ENCODE assay signal across 3 cellular contexts in the genomic region with DNA sequence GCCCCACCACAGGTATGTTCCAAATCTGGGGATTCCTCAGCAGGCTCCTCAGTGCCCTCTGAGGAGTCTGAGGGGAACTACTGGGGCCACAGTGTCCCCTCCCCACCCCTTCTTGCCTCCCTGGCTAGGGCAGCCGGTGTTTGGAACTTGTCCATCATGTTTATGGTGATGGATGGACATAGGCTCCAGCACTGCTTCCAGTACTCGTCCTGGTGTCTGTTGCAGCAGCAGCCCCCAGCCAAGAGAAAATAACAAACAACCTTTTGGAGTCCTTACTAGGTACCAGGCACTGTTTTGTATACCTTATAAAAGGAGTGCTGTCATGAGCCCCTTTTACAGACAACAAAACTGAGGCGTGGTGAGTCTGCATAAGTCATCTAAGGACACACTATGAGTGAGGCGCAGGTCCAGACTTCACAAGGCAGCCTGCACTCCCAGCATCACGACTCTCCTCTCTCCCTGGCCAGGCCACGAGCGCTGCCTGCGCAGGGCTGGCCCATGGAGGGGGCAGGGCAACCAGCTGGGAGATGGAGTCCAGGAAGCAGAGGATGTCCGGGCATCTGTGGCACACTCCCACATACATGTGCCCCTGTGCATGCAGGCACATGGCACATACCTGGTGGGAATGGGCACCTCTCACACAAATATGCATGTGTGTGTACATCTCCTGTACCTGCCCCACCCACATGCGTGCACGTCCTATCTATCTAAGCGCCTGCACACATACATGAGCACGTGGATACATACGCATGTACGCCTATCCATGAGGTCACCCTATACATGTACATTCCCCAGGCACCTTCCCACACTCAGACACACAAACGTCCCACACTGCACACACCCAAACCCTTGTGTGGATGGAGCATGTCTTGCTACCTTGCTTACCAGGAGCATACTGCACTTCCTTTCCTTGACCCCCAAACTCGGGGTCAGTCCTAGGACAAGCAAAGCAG.
TF ChIP-seq lines count a peak whose summit lies in the region.

No MANE protein-coding gene starts in this region.

TF ChIP-seq in HEK293, 187 proteins besides CTCF, POLR2A, EP300 and RAD21 (continues in another document):
- TF ChIP-seq ZNF10 (tag by site-specific recombination; IDR thresholded peaks at IDR 0.05) (0 out of 2 replicates have a peak, but pooled peaks have one; percentile 51), ZFHX2 (tag by site-specific recombination; conservative IDR thresholded peaks at IDR 0.05) (peak; percentile 88), ZNF248 (tag by site-specific recombination; IDR thresholded peaks at IDR 0.05) (no peak), EGR2 (tag by site-specific recombination; IDR thresholded peaks at IDR 0.05; ENCODE audit: low read depth) (peak; percentile 65; the same call in 1 of the 2 replicates), ZNF223 (tag by site-specific recombination; IDR thresholded peaks at IDR 0.05) (0 out of 2 replicates have a peak, but pooled peaks have one; percentile 21)
- TF ChIP-seq, protein P1, sequence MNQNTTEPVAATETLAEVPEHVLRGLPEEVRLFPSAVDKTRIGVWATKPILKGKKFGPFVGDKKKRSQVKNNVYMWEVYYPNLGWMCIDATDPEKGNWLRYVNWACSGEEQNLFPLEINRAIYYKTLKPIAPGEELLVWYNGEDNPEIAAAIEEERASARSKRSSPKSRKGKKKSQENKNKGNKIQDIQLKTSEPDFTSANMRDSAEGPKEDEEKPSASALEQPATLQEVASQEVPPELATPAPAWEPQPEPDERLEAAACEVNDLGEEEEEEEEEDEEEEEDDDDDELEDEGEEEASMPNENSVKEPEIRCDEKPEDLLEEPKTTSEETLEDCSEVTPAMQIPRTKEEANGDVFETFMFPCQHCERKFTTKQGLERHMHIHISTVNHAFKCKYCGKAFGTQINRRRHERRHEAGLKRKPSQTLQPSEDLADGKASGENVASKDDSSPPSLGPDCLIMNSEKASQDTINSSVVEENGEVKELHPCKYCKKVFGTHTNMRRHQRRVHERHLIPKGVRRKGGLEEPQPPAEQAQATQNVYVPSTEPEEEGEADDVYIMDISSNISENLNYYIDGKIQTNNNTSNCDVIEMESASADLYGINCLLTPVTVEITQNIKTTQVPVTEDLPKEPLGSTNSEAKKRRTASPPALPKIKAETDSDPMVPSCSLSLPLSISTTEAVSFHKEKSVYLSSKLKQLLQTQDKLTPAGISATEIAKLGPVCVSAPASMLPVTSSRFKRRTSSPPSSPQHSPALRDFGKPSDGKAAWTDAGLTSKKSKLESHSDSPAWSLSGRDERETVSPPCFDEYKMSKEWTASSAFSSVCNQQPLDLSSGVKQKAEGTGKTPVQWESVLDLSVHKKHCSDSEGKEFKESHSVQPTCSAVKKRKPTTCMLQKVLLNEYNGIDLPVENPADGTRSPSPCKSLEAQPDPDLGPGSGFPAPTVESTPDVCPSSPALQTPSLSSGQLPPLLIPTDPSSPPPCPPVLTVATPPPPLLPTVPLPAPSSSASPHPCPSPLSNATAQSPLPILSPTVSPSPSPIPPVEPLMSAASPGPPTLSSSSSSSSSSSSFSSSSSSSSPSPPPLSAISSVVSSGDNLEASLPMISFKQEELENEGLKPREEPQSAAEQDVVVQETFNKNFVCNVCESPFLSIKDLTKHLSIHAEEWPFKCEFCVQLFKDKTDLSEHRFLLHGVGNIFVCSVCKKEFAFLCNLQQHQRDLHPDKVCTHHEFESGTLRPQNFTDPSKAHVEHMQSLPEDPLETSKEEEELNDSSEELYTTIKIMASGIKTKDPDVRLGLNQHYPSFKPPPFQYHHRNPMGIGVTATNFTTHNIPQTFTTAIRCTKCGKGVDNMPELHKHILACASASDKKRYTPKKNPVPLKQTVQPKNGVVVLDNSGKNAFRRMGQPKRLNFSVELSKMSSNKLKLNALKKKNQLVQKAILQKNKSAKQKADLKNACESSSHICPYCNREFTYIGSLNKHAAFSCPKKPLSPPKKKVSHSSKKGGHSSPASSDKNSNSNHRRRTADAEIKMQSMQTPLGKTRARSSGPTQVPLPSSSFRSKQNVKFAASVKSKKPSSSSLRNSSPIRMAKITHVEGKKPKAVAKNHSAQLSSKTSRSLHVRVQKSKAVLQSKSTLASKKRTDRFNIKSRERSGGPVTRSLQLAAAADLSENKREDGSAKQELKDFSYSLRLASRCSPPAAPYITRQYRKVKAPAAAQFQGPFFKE (tag by site-specific recombination; IDR thresholded peaks at IDR 0.05; ENCODE audit: borderline replicate concordance) = no peak
- TF ChIP-seq, protein P2, sequence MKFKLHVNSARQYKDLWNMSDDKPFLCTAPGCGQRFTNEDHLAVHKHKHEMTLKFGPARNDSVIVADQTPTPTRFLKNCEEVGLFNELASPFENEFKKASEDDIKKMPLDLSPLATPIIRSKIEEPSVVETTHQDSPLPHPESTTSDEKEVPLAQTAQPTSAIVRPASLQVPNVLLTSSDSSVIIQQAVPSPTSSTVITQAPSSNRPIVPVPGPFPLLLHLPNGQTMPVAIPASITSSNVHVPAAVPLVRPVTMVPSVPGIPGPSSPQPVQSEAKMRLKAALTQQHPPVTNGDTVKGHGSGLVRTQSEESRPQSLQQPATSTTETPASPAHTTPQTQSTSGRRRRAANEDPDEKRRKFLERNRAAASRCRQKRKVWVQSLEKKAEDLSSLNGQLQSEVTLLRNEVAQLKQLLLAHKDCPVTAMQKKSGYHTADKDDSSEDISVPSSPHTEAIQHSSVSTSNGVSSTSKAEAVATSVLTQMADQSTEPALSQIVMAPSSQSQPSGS (tag by site-specific recombination; IDR thresholded peaks at IDR 0.05; ENCODE audit: low read depth) = 0 out of 2 replicates have a peak, but pooled peaks have one; percentile 18

TF ChIP-seq in liver, 16 proteins besides CTCF, POLR2A, EP300 and RAD21:
- TF ChIP-seq, protein P3, sequence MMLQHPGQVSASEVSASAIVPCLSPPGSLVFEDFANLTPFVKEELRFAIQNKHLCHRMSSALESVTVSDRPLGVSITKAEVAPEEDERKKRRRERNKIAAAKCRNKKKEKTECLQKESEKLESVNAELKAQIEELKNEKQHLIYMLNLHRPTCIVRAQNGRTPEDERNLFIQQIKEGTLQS (IDR thresholded peaks at IDR 0.05) = no peak
- TF ChIP-seq SP1 (IDR thresholded peaks at IDR 0.05) (no peak), TAF1 (conservative IDR thresholded peaks at IDR 0.05) (no peak), EGR1 (IDR thresholded peaks at IDR 0.05; ENCODE audit: low read depth in 2 of 2) (no peak), GABPA (IDR thresholded peaks at IDR 0.05 in 1 of 2, conservative IDR thresholded peaks at IDR 0.05 in 1 of 2) (no peak)
- TF ChIP-seq, protein P4, sequence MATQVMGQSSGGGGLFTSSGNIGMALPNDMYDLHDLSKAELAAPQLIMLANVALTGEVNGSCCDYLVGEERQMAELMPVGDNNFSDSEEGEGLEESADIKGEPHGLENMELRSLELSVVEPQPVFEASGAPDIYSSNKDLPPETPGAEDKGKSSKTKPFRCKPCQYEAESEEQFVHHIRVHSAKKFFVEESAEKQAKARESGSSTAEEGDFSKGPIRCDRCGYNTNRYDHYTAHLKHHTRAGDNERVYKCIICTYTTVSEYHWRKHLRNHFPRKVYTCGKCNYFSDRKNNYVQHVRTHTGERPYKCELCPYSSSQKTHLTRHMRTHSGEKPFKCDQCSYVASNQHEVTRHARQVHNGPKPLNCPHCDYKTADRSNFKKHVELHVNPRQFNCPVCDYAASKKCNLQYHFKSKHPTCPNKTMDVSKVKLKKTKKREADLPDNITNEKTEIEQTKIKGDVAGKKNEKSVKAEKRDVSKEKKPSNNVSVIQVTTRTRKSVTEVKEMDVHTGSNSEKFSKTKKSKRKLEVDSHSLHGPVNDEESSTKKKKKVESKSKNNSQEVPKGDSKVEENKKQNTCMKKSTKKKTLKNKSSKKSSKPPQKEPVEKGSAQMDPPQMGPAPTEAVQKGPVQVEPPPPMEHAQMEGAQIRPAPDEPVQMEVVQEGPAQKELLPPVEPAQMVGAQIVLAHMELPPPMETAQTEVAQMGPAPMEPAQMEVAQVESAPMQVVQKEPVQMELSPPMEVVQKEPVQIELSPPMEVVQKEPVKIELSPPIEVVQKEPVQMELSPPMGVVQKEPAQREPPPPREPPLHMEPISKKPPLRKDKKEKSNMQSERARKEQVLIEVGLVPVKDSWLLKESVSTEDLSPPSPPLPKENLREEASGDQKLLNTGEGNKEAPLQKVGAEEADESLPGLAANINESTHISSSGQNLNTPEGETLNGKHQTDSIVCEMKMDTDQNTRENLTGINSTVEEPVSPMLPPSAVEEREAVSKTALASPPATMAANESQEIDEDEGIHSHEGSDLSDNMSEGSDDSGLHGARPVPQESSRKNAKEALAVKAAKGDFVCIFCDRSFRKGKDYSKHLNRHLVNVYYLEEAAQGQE (IDR thresholded peaks at IDR 0.05) = no peak

TF ChIP-seq in GM23338, 12 proteins besides CTCF, POLR2A, EP300 and RAD21 (continued from another document and continues in another):
- no peak for TF ChIP-seq ZNF331 (CRISPR knock-in tag; IDR thresholded peaks at IDR 0.05; ENCODE audit: low read depth)
- no peak for TF ChIP-seq STAT1 (IDR thresholded peaks at IDR 0.05; ENCODE audit: unreplicated experiment)
- no peak for TF ChIP-seq NANOG (IDR thresholded peaks at IDR 0.05; ENCODE audit: borderline replicate concordance)
- TF ChIP-seq JUNB (IDR thresholded peaks at IDR 0.05; ENCODE audit: unreplicated experiment) = no peak
- no peak for TF ChIP-seq EZH2phosphoT487 (IDR thresholded peaks at IDR 0.05; ENCODE audit: unreplicated experiment)
- TF ChIP-seq ZNF114 (CRISPR knock-in tag; IDR thresholded peaks at IDR 0.05) = no peak
- no peak for TF ChIP-seq CREB1 (CRISPR knock-in tag; IDR thresholded peaks at IDR 0.05; ENCODE audit: low read depth)
- TF ChIP-seq, protein P5, sequence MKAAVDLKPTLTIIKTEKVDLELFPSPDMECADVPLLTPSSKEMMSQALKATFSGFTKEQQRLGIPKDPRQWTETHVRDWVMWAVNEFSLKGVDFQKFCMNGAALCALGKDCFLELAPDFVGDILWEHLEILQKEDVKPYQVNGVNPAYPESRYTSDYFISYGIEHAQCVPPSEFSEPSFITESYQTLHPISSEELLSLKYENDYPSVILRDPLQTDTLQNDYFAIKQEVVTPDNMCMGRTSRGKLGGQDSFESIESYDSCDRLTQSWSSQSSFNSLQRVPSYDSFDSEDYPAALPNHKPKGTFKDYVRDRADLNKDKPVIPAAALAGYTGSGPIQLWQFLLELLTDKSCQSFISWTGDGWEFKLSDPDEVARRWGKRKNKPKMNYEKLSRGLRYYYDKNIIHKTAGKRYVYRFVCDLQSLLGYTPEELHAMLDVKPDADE (IDR thresholded peaks at IDR 0.05) = no peak
- TF ChIP-seq, protein P4 (IDR thresholded peaks at IDR 0.05; ENCODE audit: unreplicated experiment) = no peak
